28 cellular contexts compared by ENCODE assay signal in the genomic region with DNA sequence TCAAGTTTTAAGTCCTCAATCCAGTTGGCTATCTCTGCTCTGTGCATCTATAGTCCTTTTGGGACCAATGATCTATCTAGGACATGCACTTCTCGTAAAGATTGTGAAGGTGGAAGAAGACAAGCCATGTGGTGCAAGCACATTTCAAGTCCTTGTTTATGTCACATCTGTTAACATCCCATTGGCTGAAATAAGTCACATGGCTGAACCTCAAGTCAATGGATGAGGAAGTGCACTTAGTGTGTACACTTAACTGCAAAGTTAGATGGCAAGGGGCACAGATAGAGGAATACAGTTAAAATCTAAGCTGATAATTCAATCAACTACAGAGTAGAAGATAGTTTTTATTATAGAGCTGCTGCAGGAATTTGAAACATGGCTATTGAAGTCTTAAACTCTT.
"Had no signal": no experiment of that assay in that cellular context is flagged by ENCODE, and none has a peak within 500 bp of the region (broad histone marks: within the 10 kb centered on the region; RNA-seq: fewer than 3 reads in every experiment).

No MANE protein-coding gene starts in this region.

- H3K4me3 Mint-ChIP-seq: activated B cell treated with CpG ODN at 0.5 μM for 24 hours; activated CD4-positive, alpha-beta T cell treated with anti-CD3 and anti-CD28 coated beads, Interleukin-2, amount 10 ng/mL, durations not matched to agents 24 days and 14 days; activated CD8-positive, alpha-beta memory T cell treated with anti-CD3 and anti-CD28 coated beads, Interleukin-2, amount 10 ng/mL, durations not matched to agents 7 days and 5 days; activated naive CD4-positive, alpha-beta T cell treated with anti-CD3 and anti-CD28 coated beads, Interleukin-2, amount 50 U/mL, for 24 hours; activated naive CD8-positive, alpha-beta T cell treated with anti-CD3 and anti-CD28 coated beads, Interleukin-2, amount 50 U/mL, for 24 hours; activated T-cell treated with anti-CD3 and anti-CD28 coated beads, Interleukin-2, amount 50 U/mL, for 24 hours; activated T-helper 1 cell treated with anti-CD3 and anti-CD28 coated beads, Interleukin-12 subunit alpha, Interleukin-12 subunit beta, Interleukin-2, Interleukin-4 antibody, amounts not matched to agents 30 ng/mL and 10 ng/mL and 1 ng/mL, durations not matched to agents 14 hours and 24 hours and 36 hours; brain; T-helper 1 cell treated with Interleukin-12 subunit alpha and Interleukin-12 subunit beta and Interleukin-4 antibody, amounts not matched to agents 30 μg/mL and 1 μg/mL, for 36 hours had no signal

- ATAC-seq: activated CD8-positive, alpha-beta memory T cell treated with anti-CD3 and anti-CD28 coated beads, Interleukin-2, amount 10 ng/mL, durations not matched to agents 7 days and 5 days; activated naive CD8-positive, alpha-beta T cell treated with anti-CD3 and anti-CD28 coated beads, Interleukin-2, amount 50 U/mL, for 24 hours; PC-3 had no signal

- H3K9me3 Mint-ChIP-seq: activated CD4-positive, alpha-beta T cell treated with anti-CD3 and anti-CD28 coated beads, Interleukin-2, amount 10 ng/mL, durations not matched to agents 24 days and 14 days; activated naive CD8-positive, alpha-beta T cell treated with anti-CD3 and anti-CD28 coated beads, Interleukin-2, amount 50 U/mL, for 24 hours; T-helper 1 cell treated with Interleukin-12 subunit alpha and Interleukin-12 subunit beta and Interleukin-4 antibody, amounts not matched to agents 30 μg/mL and 1 μg/mL, for 36 hours had no signal

- H3K4me3 ChIP-seq: cardiac muscle cell, MG63, SJSA1 had no signal

- H3K36me3 Mint-ChIP-seq: activated CD8-positive, alpha-beta memory T cell treated with anti-CD3 and anti-CD28 coated beads, Interleukin-2, amount 10 ng/mL, durations not matched to agents 7 days and 5 days; activated naive CD4-positive, alpha-beta T cell treated with anti-CD3 and anti-CD28 coated beads, Interleukin-2, amount 50 U/mL, for 24 hours; brain had no signal

- H3K27ac ChIP-seq: cardiac muscle cell, SJSA1 had no signal

- H3K4me1 Mint-ChIP-seq: activated B cell treated with CpG ODN at 0.5 μM for 24 hours; activated CD4-positive, alpha-beta T cell treated with anti-CD3 and anti-CD28 coated beads, Interleukin-2, amount 10 ng/mL, durations not matched to agents 24 days and 14 days; activated CD8-positive, alpha-beta memory T cell treated with anti-CD3 and anti-CD28 coated beads, Interleukin-2, amount 10 ng/mL, durations not matched to agents 7 days and 5 days; activated naive CD4-positive, alpha-beta T cell treated with anti-CD3 and anti-CD28 coated beads, Interleukin-2, amount 50 U/mL, for 24 hours; activated naive CD8-positive, alpha-beta T cell treated with anti-CD3 and anti-CD28 coated beads, Interleukin-2, amount 50 U/mL, for 24 hours; brain had no signal

- H3K27ac Mint-ChIP-seq: activated B cell treated with CpG ODN at 0.5 μM for 24 hours; activated CD4-positive, alpha-beta T cell treated with anti-CD3 and anti-CD28 coated beads, Interleukin-2, amount 10 ng/mL, durations not matched to agents 24 days and 14 days; activated CD8-positive, alpha-beta memory T cell treated with anti-CD3 and anti-CD28 coated beads, Interleukin-2, amount 10 ng/mL, durations not matched to agents 7 days and 5 days; activated naive CD4-positive, alpha-beta T cell treated with anti-CD3 and anti-CD28 coated beads, Interleukin-2, amount 50 U/mL, for 24 hours; activated naive CD8-positive, alpha-beta T cell treated with anti-CD3 and anti-CD28 coated beads, Interleukin-2, amount 50 U/mL, for 24 hours; activated T-cell treated with anti-CD3 and anti-CD28 coated beads, Interleukin-2, amount 50 U/mL, for 24 hours; activated T-helper 1 cell treated with anti-CD3 and anti-CD28 coated beads, Interleukin-12 subunit alpha, Interleukin-12 subunit beta, Interleukin-2, Interleukin-4 antibody, amounts not matched to agents 30 ng/mL and 10 ng/mL and 1 ng/mL, durations not matched to agents 14 hours and 24 hours and 36 hours; brain; T-helper 1 cell treated with Interleukin-12 subunit alpha and Interleukin-12 subunit beta and Interleukin-4 antibody, amounts not matched to agents 30 μg/mL and 1 μg/mL, for 36 hours had no signal

- H3K9me3 ChIP-seq: MG63 had no signal

- H3K27me3 ChIP-seq: cardiac muscle cell, MG63, SJSA1 had no signal

- FAIRE-seq: astrocyte, RCC 7860 had no signal

- H3K27me3 Mint-ChIP-seq: activated B cell treated with CpG ODN at 0.5 μM for 24 hours; activated CD4-positive, alpha-beta T cell treated with anti-CD3 and anti-CD28 coated beads, Interleukin-2, amount 10 ng/mL, durations not matched to agents 24 days and 14 days; activated CD8-positive, alpha-beta memory T cell treated with anti-CD3 and anti-CD28 coated beads, Interleukin-2, amount 10 ng/mL, durations not matched to agents 7 days and 5 days; activated naive CD8-positive, alpha-beta T cell treated with anti-CD3 and anti-CD28 coated beads, Interleukin-2, amount 50 U/mL, for 24 hours; activated T-cell treated with anti-CD3 and anti-CD28 coated beads, Interleukin-2, amount 50 U/mL, for 24 hours; brain had no signal

- H3K4me1 ChIP-seq: SJSA1 had no signal

- H3K36me3 ChIP-seq: cardiac muscle cell, MG63, SJSA1 had no signal

- DNase-seq: activated B cell treated with CpG ODN at 0.5 μM for 24 hours; activated CD4-positive, alpha-beta T cell treated with anti-CD3 and anti-CD28 coated beads for 1 hour; activated CD4-positive, alpha-beta T cell treated with anti-CD3 and anti-CD28 coated beads, Interleukin-2, amount 10 ng/mL, durations not matched to agents 24 days and 14 days; activated CD4-positive, alpha-beta T cell treated with anti-CD3 and anti-CD28 coated beads, Interleukin-2, amount 50 U/mL, for 48 hours; activated CD8-positive, alpha-beta memory T cell treated with anti-CD3 and anti-CD28 coated beads, Interleukin-2, amount 10 ng/mL, durations not matched to agents 7 days and 5 days; activated effector memory CD4-positive, alpha-beta T cell treated with Interleukin-2 at 50 U/mL for 16 hours; activated naive CD4-positive, alpha-beta T cell; activated naive CD8-positive, alpha-beta T cell treated with anti-CD3 and anti-CD28 coated beads, Interleukin-2, amount 50 U/mL, for 24 hours; activated T-cell treated with anti-CD3 and anti-CD28 coated beads, Interleukin-2, amount 50 U/mL, for 24 hours; amniotic stem cell; MG63; NCI-H1092 treated with DMSO at 0.1 percent for 48 hours; NCI-H1417 treated with DMSO at 0.1 percent for 48 hours; NCI-H1694; NCI-H2029; NCI-H345; NCI-H510A; NCI-H526 treated with DMSO at 0.1 percent for 48 hours; PC-3; SHP77 had no signal
